18 cellular contexts compared by ENCODE assay signal in genomic region chr17:347309-347708, GRCh38. TPM values are rescaled to one million over a fixed set of nuclear protein-coding genes. Genes with fewer than 3 reads are reported as not detected.
DNase-seq lines count a peak whose midpoint lies in the region; ATAC-seq, FAIRE-seq and TF ChIP-seq lines count a peak whose summit lies in the region.
"Had no signal": no experiment of that assay in that cellular context is flagged by ENCODE, and none has a peak within 500 bp of the region (broad histone marks: within the 10 kb centered on the region; RNA-seq: fewer than 3 reads in every experiment).

No MANE protein-coding gene starts in this region.

- no peak for FAIRE-seq in pancreas (lab: Jason Lieb, UNC)
- FAIRE-seq: D721Med had no signal

- no peak for TF ChIP-seq EP300 in sigmoid colon (IDR thresholded peaks at IDR 0.05)

- no peak for TF ChIP-seq CTCF in left ventricle myocardium inferior (IDR thresholded peaks at IDR 0.05; ENCODE audit: borderline replicate concordance)
- TF ChIP-seq CTCF in body of pancreas (IDR thresholded peaks at IDR 0.05): no peak
- TF ChIP-seq CTCF in pancreas (IDR thresholded peaks at IDR 0.05): no peak
- no peak for TF ChIP-seq CTCF in sigmoid colon (IDR thresholded peaks at IDR 0.05)

- DNase-seq in left ventricle myocardium inferior: no peak
- DNase-seq in cardiac septum (ENCODE audit: low spot score): no peak
- DNase-seq in body of pancreas: peak in 1 of 4 donors; percentile 14
- peak in 1 of 6 donors; percentile 25 for DNase-seq in pancreas
- DNase-seq in aorta: peak; percentile 10 to 17
- no peak for DNase-seq in sigmoid colon
- DNase-seq in NOMO-1 treated with DMSO at 0.1 percent for 48 hours (lab: John Stamatoyannopoulos, UW; ENCODE audit: unreplicated experiment): no peak
- DNase-seq: AML-193; CD4-positive, alpha-beta memory T cell; EL; HFFc6; KBM-7; NCI-H2107; NCI-H345; NCI-H748 treated with DMSO at 0.1 percent for 48 hours had no signal

- no peaks in the 10 kb centered on the region for H3K9me3 ChIP-seq in left ventricle myocardium inferior (replicated peaks)
- H3K9me3 ChIP-seq in body of pancreas: no peaks in the 10 kb centered on the region
- no peaks in the 10 kb centered on the region for H3K9me3 ChIP-seq in pancreas
- H3K9me3 ChIP-seq in aorta (ENCODE audit: control insufficient read depth, low read length): no peaks in the 10 kb centered on the region
- H3K9me3 ChIP-seq in sigmoid colon: no peaks in the 10 kb centered on the region

- intact Hi-C loops in left ventricle myocardium inferior (cut with micrococcal nuclease) (no loop called here), cardiac septum (cut with DNase I) (no loop called here), body of pancreas (cut with DNase I) (no loop called here), pancreas (cut with DNase I) (no loop called here), aorta (cut with DNase I) (no loop called here), sigmoid colon (cut with DNase I) (no loop called here)

- ATAC-seq in body of pancreas: no peak
- no peak for ATAC-seq in pancreas
- no peak for ATAC-seq in aorta (ENCODE audit: low FRiP score)
- ATAC-seq in GM21737 (IDR thresholded peaks at IDR 0.05; ENCODE audit: unreplicated experiment): no peak

- TF ChIP-seq POLR2A in body of pancreas (IDR thresholded peaks at IDR 0.05): no peak
- TF ChIP-seq POLR2A in sigmoid colon (IDR thresholded peaks at IDR 0.05): no peak

- 71 to 85% methylated on average over 3 of the region's 3 CpGs for WGBS in body of pancreas, 2 donors
- 57 to 72% methylated on average over 3 of the region's 3 CpGs for WGBS in pancreas, 2 donors
- 72 to 81% methylated on average over 3 of the region's 3 CpGs for WGBS in aorta, 2 donors
- 88 to 95% methylated on average over 3 of the region's 3 CpGs for WGBS in sigmoid colon, 2 donors

- H3K27me3 ChIP-seq in left ventricle myocardium inferior (ENCODE audit: low read depth): no peaks in the 10 kb centered on the region
- no peaks in the 10 kb centered on the region for H3K27me3 ChIP-seq in body of pancreas
- H3K27me3 ChIP-seq in pancreas: no peaks in the 10 kb centered on the region
- no peaks in the 10 kb centered on the region for H3K27me3 ChIP-seq in aorta (ENCODE audit: control insufficient read depth in 1 of 2, insufficient read depth in 2 of 2, low read length in 1 of 2)
- no peaks in the 10 kb centered on the region for H3K27me3 ChIP-seq in sigmoid colon

- peaks cover 48% of the 10 kb centered on the region for H3K4me1 ChIP-seq in left ventricle myocardium inferior
- H3K4me1 ChIP-seq in body of pancreas: peaks cover 58% of the 10 kb centered on the region
- H3K4me1 ChIP-seq in pancreas: peaks cover 34 to 58% (median 46%) of the 10 kb centered on the region in 3 donors
- no peaks in the 10 kb centered on the region for H3K4me1 ChIP-seq in aorta (ENCODE audit: control insufficient read depth in 1 of 2, insufficient read depth in 2 of 2, low read length in 2 of 2)
- peaks cover 0 to 15% (median 8%) of the 10 kb centered on the region in 4 donors for H3K4me1 ChIP-seq in sigmoid colon

- H3K36me3 ChIP-seq in left ventricle myocardium inferior (no peaks in the 10 kb centered on the region), body of pancreas (replicated peaks in 1 of 2; ENCODE audit: insufficient read depth in 1 of 2, low read depth in 2 of 2) (no peaks in the 10 kb centered on the region), pancreas (no peaks in the 10 kb centered on the region), aorta (ENCODE audit: control insufficient read depth in 1 of 2, insufficient read depth in 2 of 2, low read length in 1 of 2) (no peaks in the 10 kb centered on the region), sigmoid colon (no peaks in the 10 kb centered on the region)

- H3K4me3 ChIP-seq in left ventricle myocardium inferior (no peak overlapping the region), body of pancreas (no peak overlapping the region), pancreas (no peak overlapping the region), aorta (ENCODE audit: low read length in 2 of 2) (no peak overlapping the region), sigmoid colon (no peak overlapping the region)

- H3K27ac ChIP-seq in left ventricle myocardium inferior (replicated peaks) (peak overlapping the region; percentile 91), body of pancreas (peak overlapping the region in 3 of 4 donors; percentile 31 to 96 (median 93)), pancreas (peak overlapping the region in 3 of 4 donors; percentile 33 to 95 (median 95)), aorta (ENCODE audit: low read depth in 1 of 2, low read length in 2 of 2) (no peak overlapping the region), sigmoid colon (peak overlapping the region in 1 of 4 donors; percentile 68)
- H3K27ac ChIP-seq: HL-60 had no signal

RNA-seq across cellular contexts. Expression of gene RPH3AL, which starts 5.3 kb away (rescaled TPM):
- total RNA-seq in left ventricle myocardium inferior (4.0 TPM), cardiac septum (5.5 TPM), body of pancreas (10 to 100 TPM; 77.1 to 89.5 TPM), pancreas (10 to 100 TPM; 45.1 to 89.1 (median 61.7) TPM), aorta (10 to 100 TPM; 12.5 to 18.1 TPM), sigmoid colon (10 to 100 TPM in 1 of 4 donors, 1 to 10 TPM in 3; 1.8 to 12.7 (median 3.1) TPM)
- polyA plus RNA-seq in pancreas (10 to 100 TPM; 43.4 to 46.5 TPM), aorta (1 to 10 TPM; 1.6 to 3.5 TPM), sigmoid colon (10 to 100 TPM; 14.2 to 23.1 (median 15.0) TPM)

Comparison
In these comparisons a context has a peak if more than half of its experiments do, and no peak if none do; other contexts are left out.
1. DNase-seq: peak in aorta (2 of 2); none in left ventricle myocardium inferior (single experiment), cardiac septum (single experiment), sigmoid colon (single experiment) and NOMO-1 treated with DMSO at 0.1 percent for 48 hours (single experiment).
2. H3K27ac ChIP-seq: peak in left ventricle myocardium inferior (single experiment), body of pancreas (3 of 4) and pancreas (3 of 4); none in aorta (0 of 2).